In genomic region chrX:56233682-56234081, GRCh38 we compare ENCODE assay signal across 8 cellular contexts. TPM values are rescaled to one million over a fixed set of nuclear protein-coding genes. Genes with fewer than 3 reads are reported as not detected.
A peak's percentile ranks its signal among the peaks of the same experiment; 100 is the strongest.
DNase-seq lines count a peak whose midpoint lies in the region; ATAC-seq, FAIRE-seq and TF ChIP-seq lines count a peak whose summit lies in the region.

No MANE protein-coding gene starts in this region.

- no peak overlapping the region for H3K9ac ChIP-seq in K562 (ENCODE audit: insufficient read depth in 1 of 2, low read depth in 2 of 2, low read length in 2 of 2)

- TF ChIP-seq POLR2A in K562 (conservative IDR thresholded peaks at IDR 0.05) (no peak), stomach (IDR thresholded peaks at IDR 0.05) (no peak)

- H3K9me3 ChIP-seq in K562 (replicated peaks; ENCODE audit: control insufficient read depth, insufficient read depth, low read depth, low read length) (no peaks in the 10 kb centered on the region), stomach (no peaks in the 10 kb centered on the region)

- no peak overlapping the region for H2AFZ ChIP-seq in K562 (ENCODE audit: low read depth, low read length)

- H3K27me3 ChIP-seq in K562 (ENCODE audit: control insufficient read depth in 2 of 2, insufficient read depth in 2 of 2, low read length in 2 of 2) (no peaks in the 10 kb centered on the region), stomach (peaks cover 0 to 8% (median 0%) of the 10 kb centered on the region in 3 donors)

- intact Hi-C loops in K562 (cut with micrococcal nuclease): no loop called here
- intact Hi-C loops in stomach (cut with DNase I; ENCODE audit: low total_unique reads): no loop called here

- TF ChIP-seq RAD21 in K562 (CRISPR knock-in tag; conservative IDR thresholded peaks at IDR 0.05 in 1 of 2, IDR thresholded peaks at IDR 0.05 in 1 of 2): no peak

- no peaks in the 10 kb centered on the region for H3K79me2 ChIP-seq in K562 (ENCODE audit: control insufficient read depth, insufficient read depth, low read length)

- CTCF ChIA-PET in K562 (lab: Yijun Ruan, JAX; ENCODE audit: low intra/inter-chr PET ratio): no interaction called here

- TF ChIP-seq CTCF in K562 (IDR thresholded peaks at IDR 0.05 in 2 of 3, conservative IDR thresholded peaks at IDR 0.05 in 1 of 3; ENCODE audit: insufficient read depth in 2 of 3, low read depth in 1 of 3, low read length in 3 of 3) (no peak), stomach (IDR thresholded peaks at IDR 0.05) (no peak)

- POLR2A ChIA-PET in K562 (lab: Yijun Ruan, JAX): interaction anchor here (0.9 kb wide), 1 partner anchor 50 kb away, joined by 3 read pairs; no protein-coding TSS in a partner anchor

- H3K4me3 ChIP-seq in K562: no peak overlapping the region
- peak overlapping the region; percentile 43 to 51 (median 50) for H3K4me3 ChIP-seq in stomach

- H4K20me1 ChIP-seq in K562 (replicated peaks; ENCODE audit: control insufficient read depth, insufficient read depth, low read length): no peaks in the 10 kb centered on the region

- 2% methylated on average over 7 of the region's 8 CpGs for WGBS in K562 (ENCODE audit: insufficient coverage, low coverage, missing lambda C conversion rate)
- WGBS in stomach, 5 donors: 18 to 32% (median 24%) methylated on average over 8 of the region's 8 CpGs

- TF ChIP-seq EP300 in K562 (IDR thresholded peaks at IDR 0.05; ENCODE audit: low read length) (no peak), stomach (IDR thresholded peaks at IDR 0.05) (no peak)

- no peaks in the 10 kb centered on the region for H3K36me3 ChIP-seq in K562 (ENCODE audit: control insufficient read depth, insufficient read depth, low read length)
- no peaks in the 10 kb centered on the region for H3K36me3 ChIP-seq in stomach

- H3K27ac ChIP-seq in K562 (ENCODE audit: extremely low read depth, low read depth, low read length) (no peak overlapping the region), stomach (peak overlapping the region in 4 of 5 donors; percentile 51 to 80 (median 72))

- no peaks in the 10 kb centered on the region for H3K4me1 ChIP-seq in K562 (replicated peaks in 1 of 2; ENCODE audit: control insufficient read depth in 2 of 2, insufficient read depth in 2 of 2, low read length in 2 of 2)
- H3K4me1 ChIP-seq in stomach: peaks cover 0 to 10% (median 0%) of the 10 kb centered on the region in 4 donors

- DNase-seq in AG08395 (ENCODE audit: low spot score): peak; percentile 26
- peak in 1 of 4 experiments; percentile 2 for DNase-seq in K562 (ENCODE audit: extremely low read depth in 1 of 4, low spot score in 3 of 4)
- DNase-seq in iPS-NIHi7 (ENCODE audit: extremely low spot score): peak; percentile 60
- DNase-seq in stomach: no peak
- DNase-seq in NCI-H1417 (lab: John Stamatoyannopoulos, UW): no peak
- no peak for DNase-seq in RKO (ENCODE audit: low spot score)

- BruUV-seq in K562 (replicated peaks; lab: Mats Ljungman, UMichigan): no TSS peak

- peak; percentile 95 for ATAC-seq in GM18873 (IDR thresholded peaks at IDR 0.05; ENCODE audit: low FRiP score, unreplicated experiment)
- peak; percentile 85 for ATAC-seq in HG03108 (IDR thresholded peaks at IDR 0.05; ENCODE audit: unreplicated experiment)
- ATAC-seq in K562: peak; percentile 31; the same call in 1 of the 3 replicates

- no peak overlapping the region for H3K4me2 ChIP-seq in K562 (ENCODE audit: insufficient read depth, low read length)

- no peak for FAIRE-seq in K562 (lab: Jason Lieb, UNC)

- in situ Hi-C loops in K562 (cut with MboI): no loop called here

- no peaks in the 10 kb centered on the region for H3K9me1 ChIP-seq in K562 (ENCODE audit: control insufficient read depth, insufficient read depth, low read length)

TF ChIP-seq in K562, 482 proteins besides CTCF, POLR2A, EP300 and RAD21:
- TF ChIP-seq ZNF23 (CRISPR knock-in tag; IDR thresholded peaks at IDR 0.05): no peak

RNA-seq across cellular contexts. Expression of gene KLF8, which starts 1.5 kb away (rescaled TPM):
- total RNA-seq in K562 (2011; cell fraction: chromatin; rRNA removed; ENCODE audit: low replicate concordance): 0.05 and 0.12 TPM in 2 replicates
- not detected in 2 replicates for total RNA-seq in K562 (2011; cell fraction: nucleolus; rRNA removed)
- total RNA-seq in K562 (2011; cell fraction: nucleoplasm; rRNA removed): 0.15 TPM in 2 replicates
- 0.05 TPM in 1 of 2 replicates, not detected in the other for total RNA-seq in K562 (2014; rRNA removed)
- total RNA-seq in K562 (2014; rRNA removed; fragmentation: Illumina TruSeq; extraction: Trizol): not detected in 2 replicates
- total RNA-seq in K562 (2015; rRNA removed; fragmentation: Illumina TruSeq; extraction: Trizol): 0.04 TPM in 1 of 2 replicates, not detected in the other
- 0.02 and 0.04 TPM in 2 replicates for total RNA-seq in K562 (2021)
- 0.07 and 0.10 TPM in 2 replicates for polyA plus RNA-seq in K562 (2011; rRNA removed)
- polyA plus RNA-seq in K562 (2011; cell fraction: cytosol; rRNA removed): not detected in 2 replicates
- 0.24 and 0.31 TPM in 2 replicates for polyA plus RNA-seq in K562 (2011; cell fraction: nucleus; rRNA removed)
- 0.07 and 0.17 TPM in 2 replicates for polyA plus RNA-seq in K562 (2012)
- 0.06 and 0.07 TPM in 2 replicates for polyA plus RNA-seq in K562 (2014; fragmentation: Illumina TruSeq; extraction: Trizol)
- polyA plus RNA-seq in K562 (2014; fragmentation: Nextera tagmentation; extraction: Ambion mirVana): under 1 TPM in 1 of 2 experiments, not detected in 1; 0.01 TPM
- polyA plus RNA-seq in K562 (2014; rRNA removed): 0.30 TPM in 1 of 2 replicates, not detected in the other
- polyA minus RNA-seq in K562 (2011; rRNA and poly(A)+ RNA removed): 0.04 TPM in 1 of 2 replicates, not detected in the other
- polyA minus RNA-seq in K562 (2011; cell fraction: cytosol; rRNA and poly(A)+ RNA removed): not detected in 2 replicates
- polyA minus RNA-seq in K562 (2011; cell fraction: nucleus; rRNA and poly(A)+ RNA removed): 0.27 TPM in 1 of 2 replicates, not detected in the other
- total RNA-seq in stomach: 10 to 100 TPM in 1 of 5 donors, 1 to 10 TPM in 3, under 1 TPM in 1; 0.29 to 15.2 (median 7.2) TPM
- 10 to 100 TPM in 1 of 3 donors, 1 to 10 TPM in 2; 1.1 to 13.3 (median 2.1) TPM for polyA plus RNA-seq in stomach

Comparison
In these comparisons a context has a peak if more than half of its experiments do, and no peak if none do; other contexts are left out.
1. DNase-seq: peak in AG08395 (single experiment) and iPS-NIHi7 (single experiment); none in stomach (single experiment), NCI-H1417 (0 of 3) and RKO (single experiment).
2. ATAC-seq: peak in every context shown above with its lines; median percentile 95 in GM18873; 85 in HG03108; 31 in K562.